Comparison of ENCODE assay signal across 25 cellular contexts in genomic region chr10:101940916-101941315, GRCh38.
DNase-seq lines count a peak whose midpoint lies in the region; ATAC-seq and TF ChIP-seq lines count a peak whose summit lies in the region.
"Had no signal": no experiment of that assay in that cellular context is flagged by ENCODE, and none has a peak within 500 bp of the region (broad histone marks: within the 10 kb centered on the region; RNA-seq: fewer than 3 reads in every experiment).

No MANE protein-coding gene starts in this region.

- H3K4me3 ChIP-seq in fibroblast of mammary gland (ENCODE audit: control insufficient read depth, low read depth, low read length) (no peak overlapping the region), gastrocnemius medialis (no peak overlapping the region)
- H3K4me3 ChIP-seq: BLaER1, coronary artery, heart left ventricle, upper lobe of right lung had no signal

- no peak overlapping the region for H3K4me3 Mint-ChIP-seq in activated T-cell treated with anti-CD3 and anti-CD28 coated beads, Interleukin-2, amount 50 U/mL, for 72 hours
- H3K4me3 Mint-ChIP-seq: activated CD4-positive, alpha-beta memory T cell treated with anti-CD3 and anti-CD28 coated beads for 36 hours; activated naive CD4-positive, alpha-beta T cell treated with anti-CD3 and anti-CD28 coated beads, Interleukin-2, amount 10 ng/mL, durations not matched to agents 7 days and 5 days; activated T-cell treated with anti-CD3 and anti-CD28 coated beads, Interleukin-2, amount 50 U/mL, for 24 hours; naive thymus-derived CD4-positive, alpha-beta T cell; stimulated activated naive CD8-positive, alpha-beta T cell treated with anti-CD3 and anti-CD28 coated beads, Interleukin-15, Interleukin-2, amounts not matched to agents 100 ng/mL and 50 ng/mL, for 24 hours had no signal

- no peaks in the 10 kb centered on the region for H3K9me3 ChIP-seq in gastrocnemius medialis
- H3K9me3 ChIP-seq: BLaER1, heart left ventricle, upper lobe of right lung had no signal

- H3K27ac Mint-ChIP-seq in activated T-cell treated with anti-CD3 and anti-CD28 coated beads, Interleukin-2, amount 50 U/mL, for 72 hours = peak overlapping the region; percentile 6
- H3K27ac Mint-ChIP-seq: activated CD4-positive, alpha-beta memory T cell treated with anti-CD3 and anti-CD28 coated beads for 36 hours; activated naive CD4-positive, alpha-beta T cell treated with anti-CD3 and anti-CD28 coated beads, Interleukin-2, amount 10 ng/mL, durations not matched to agents 7 days and 5 days; activated T-cell treated with anti-CD3 and anti-CD28 coated beads, Interleukin-2, amount 50 U/mL, for 24 hours; stimulated activated naive CD8-positive, alpha-beta T cell treated with anti-CD3 and anti-CD28 coated beads, Interleukin-15, Interleukin-2, amounts not matched to agents 100 ng/mL and 50 ng/mL, for 24 hours had no signal

- no peaks in the 10 kb centered on the region for H3K9me3 Mint-ChIP-seq in activated T-cell treated with anti-CD3 and anti-CD28 coated beads, Interleukin-2, amount 50 U/mL, for 72 hours
- H3K9me3 Mint-ChIP-seq: activated CD4-positive, alpha-beta memory T cell treated with anti-CD3 and anti-CD28 coated beads for 36 hours; activated naive CD4-positive, alpha-beta T cell treated with anti-CD3 and anti-CD28 coated beads, Interleukin-2, amount 10 ng/mL, durations not matched to agents 7 days and 5 days; activated T-cell treated with anti-CD3 and anti-CD28 coated beads, Interleukin-2, amount 50 U/mL, for 24 hours; stimulated activated naive CD8-positive, alpha-beta T cell treated with anti-CD3 and anti-CD28 coated beads, Interleukin-15, Interleukin-2, amounts not matched to agents 100 ng/mL and 50 ng/mL, for 24 hours had no signal

- no peaks in the 10 kb centered on the region for H3K27me3 Mint-ChIP-seq in activated T-cell treated with anti-CD3 and anti-CD28 coated beads, Interleukin-2, amount 50 U/mL, for 72 hours (ENCODE audit: low read depth)
- H3K27me3 Mint-ChIP-seq: activated CD4-positive, alpha-beta memory T cell treated with anti-CD3 and anti-CD28 coated beads for 36 hours; activated naive CD4-positive, alpha-beta T cell treated with anti-CD3 and anti-CD28 coated beads, Interleukin-2, amount 10 ng/mL, durations not matched to agents 7 days and 5 days; activated T-cell treated with anti-CD3 and anti-CD28 coated beads, Interleukin-2, amount 50 U/mL, for 24 hours; naive thymus-derived CD4-positive, alpha-beta T cell; stimulated activated naive CD8-positive, alpha-beta T cell treated with anti-CD3 and anti-CD28 coated beads, Interleukin-15, Interleukin-2, amounts not matched to agents 100 ng/mL and 50 ng/mL, for 24 hours had no signal

- no peak for ATAC-seq in activated T-cell treated with anti-CD3 and anti-CD28 coated beads, Interleukin-2, amount 50 U/mL, for 72 hours (replicated peaks in 1 of 2)
- no peak for ATAC-seq in gastrocnemius medialis
- ATAC-seq: heart left ventricle; naive thymus-derived CD4-positive, alpha-beta T cell; upper lobe of right lung had no signal

- intact Hi-C loops in gastrocnemius medialis (cut with DNase I; ENCODE audit: low total_unique reads) = no loop called here

- H3K36me3 ChIP-seq in gastrocnemius medialis = no peaks in the 10 kb centered on the region

- H3K36me3 Mint-ChIP-seq in activated T-cell treated with anti-CD3 and anti-CD28 coated beads, Interleukin-2, amount 50 U/mL, for 72 hours (ENCODE audit: insufficient read depth in 2 of 2) = peaks cover 4% of the 10 kb centered on the region in 2 donors

- H3K4me1 ChIP-seq in gastrocnemius medialis = peaks cover 63% of the 10 kb centered on the region in 2 donors
- H3K4me1 ChIP-seq: BLaER1, parathyroid adenoma had no signal

- TF ChIP-seq POLR2A in gastrocnemius medialis (IDR thresholded peaks at IDR 0.05) = no peak

- in situ Hi-C loops in gastrocnemius medialis (cut with MboI; ENCODE audit: low sequenced_read_pairs in 4 of 4) = no loop called here

- DNase-seq in activated T-cell treated with anti-CD3 and anti-CD28 coated beads, Interleukin-2, amount 50 U/mL, for 72 hours = no peak
- DNase-seq in activated T-cell treated with anti-CD3 and anti-CD28 coated beads for 4 hours (no peak), amniotic epithelial cell (ENCODE audit: low read depth) (peak; percentile 60), fibroblast of mammary gland (ENCODE audit: low read depth) (peak; percentile 50), gastrocnemius medialis (no peak), islet precursor cell (no peak), epidermal melanocyte (ENCODE audit: insufficient read length, low spot score) (no peak)
- DNase-seq in stimulated activated CD4-positive, alpha-beta T cell treated with anti-CD3 and anti-CD28 coated beads, Interleukin-4, amount 100 ng/mL, for 24 hours = no peak
- DNase-seq: 8988T; activated CD4-positive, alpha-beta memory T cell treated with anti-CD3 and anti-CD28 coated beads for 36 hours; activated naive CD4-positive, alpha-beta T cell treated with anti-CD3 and anti-CD28 coated beads, Interleukin-2, amount 10 ng/mL, durations not matched to agents 7 days and 5 days; activated T-cell treated with anti-CD3 and anti-CD28 coated beads, Interleukin-2, amount 50 U/mL, for 24 hours; aorta; GOT3; heart left ventricle; naive thymus-derived CD4-positive, alpha-beta T cell; NCI-H1417; NCI-H526; stimulated activated CD4-positive, alpha-beta T cell treated with anti-CD3 and anti-CD28 coated beads, Interleukin-2, amount 100 ng/mL, for 24 hours; T-helper 2 cell; upper lobe of right lung had no signal

- no peaks in the 10 kb centered on the region for H3K27me3 ChIP-seq in gastrocnemius medialis
- H3K27me3 ChIP-seq: BLaER1, heart left ventricle, upper lobe of right lung had no signal

- no peaks in the 10 kb centered on the region for H3K4me1 Mint-ChIP-seq in activated T-cell treated with anti-CD3 and anti-CD28 coated beads, Interleukin-2, amount 50 U/mL, for 72 hours (ENCODE audit: low read depth)
- H3K4me1 Mint-ChIP-seq: activated naive CD4-positive, alpha-beta T cell treated with anti-CD3 and anti-CD28 coated beads, Interleukin-2, amount 10 ng/mL, durations not matched to agents 7 days and 5 days had no signal

- H3K27ac ChIP-seq in gastrocnemius medialis = peak overlapping the region; percentile 72 to 85 (median 80)
- H3K27ac ChIP-seq: BLaER1, parathyroid adenoma, upper lobe of right lung had no signal

- no peak for TF ChIP-seq CTCF in fibroblast of mammary gland (conservative IDR thresholded peaks at IDR 0.05; ENCODE audit: control insufficient read depth, insufficient read depth, low read depth, low read length)
- TF ChIP-seq CTCF in gastrocnemius medialis (IDR thresholded peaks at IDR 0.05 in 4 of 5, conservative IDR thresholded peaks at IDR 0.05 in 1 of 5) = no peak

Comparison
In these comparisons a context has a peak if more than half of its experiments do, and no peak if none do; other contexts are left out.
1. DNase-seq: peak in amniotic epithelial cell (single experiment) and fibroblast of mammary gland (single experiment); none in activated T-cell treated with anti-CD3 and anti-CD28 coated beads, Interleukin-2, amount 50 U/mL, for 72 hours (0 of 2), activated T-cell treated with anti-CD3 and anti-CD28 coated beads for 4 hours (single experiment), gastrocnemius medialis (0 of 2), stimulated activated CD4-positive, alpha-beta T cell treated with anti-CD3 and anti-CD28 coated beads, Interleukin-4, amount 100 ng/mL, for 24 hours (single experiment), islet precursor cell (single experiment) and epidermal melanocyte (single experiment).